ENCODE assay signal across 1 cellular context in the genomic region with DNA sequence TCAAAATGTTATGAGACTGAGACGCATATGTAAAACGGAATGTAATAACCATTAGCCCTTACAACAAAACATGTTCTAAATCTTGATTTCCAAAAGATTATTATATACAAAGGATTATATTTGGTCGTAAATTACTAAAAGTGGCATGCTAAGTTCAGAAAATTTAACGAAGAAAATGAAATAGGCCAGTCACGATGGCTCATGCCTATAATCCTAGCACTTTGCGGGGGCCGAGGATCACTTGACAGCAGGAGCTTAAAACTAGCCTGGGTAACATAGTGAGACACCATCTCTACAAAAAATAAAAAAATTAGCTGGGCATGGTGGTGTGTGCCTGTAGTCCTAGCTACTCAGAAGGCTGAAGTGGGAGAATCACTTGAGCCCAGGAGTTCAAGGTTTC.
TF ChIP-seq lines count a peak whose summit lies in the region.

No MANE protein-coding gene starts in this region.

TF ChIP-seq in IMR-90, 13 proteins besides CTCF, POLR2A, EP300 and RAD21:
- TF ChIP-seq CEBPB (IDR thresholded peaks at IDR 0.05; ENCODE audit: low read depth, low read length) (no peak), FOS (IDR thresholded peaks at IDR 0.05; ENCODE audit: low read depth, low read length) (no peak), RCOR1 (IDR thresholded peaks at IDR 0.05; ENCODE audit: insufficient replicate concordance, low read length) (no peak), NFE2L2 (IDR thresholded peaks at IDR 0.05; ENCODE audit: low read depth, low read length) (no peak), SMC3 (IDR thresholded peaks at IDR 0.05; ENCODE audit: low read depth, low read length) (no peak), RFX5 (IDR thresholded peaks at IDR 0.05; ENCODE audit: low read depth, low read length) (no peak), MAZ (IDR thresholded peaks at IDR 0.05; ENCODE audit: borderline replicate concordance, low read depth, low read length) (no peak), CHD1 (IDR thresholded peaks at IDR 0.05; ENCODE audit: low read depth, low read length) (no peak), MXI1 (IDR thresholded peaks at IDR 0.05; ENCODE audit: borderline replicate concordance, low read depth, low read length) (no peak), MAFK (IDR thresholded peaks at IDR 0.05; ENCODE audit: low read depth, low read length) (no peak), BHLHE40 (IDR thresholded peaks at IDR 0.05; ENCODE audit: low read depth, low read length) (no peak)
- TF ChIP-seq, protein P1, sequence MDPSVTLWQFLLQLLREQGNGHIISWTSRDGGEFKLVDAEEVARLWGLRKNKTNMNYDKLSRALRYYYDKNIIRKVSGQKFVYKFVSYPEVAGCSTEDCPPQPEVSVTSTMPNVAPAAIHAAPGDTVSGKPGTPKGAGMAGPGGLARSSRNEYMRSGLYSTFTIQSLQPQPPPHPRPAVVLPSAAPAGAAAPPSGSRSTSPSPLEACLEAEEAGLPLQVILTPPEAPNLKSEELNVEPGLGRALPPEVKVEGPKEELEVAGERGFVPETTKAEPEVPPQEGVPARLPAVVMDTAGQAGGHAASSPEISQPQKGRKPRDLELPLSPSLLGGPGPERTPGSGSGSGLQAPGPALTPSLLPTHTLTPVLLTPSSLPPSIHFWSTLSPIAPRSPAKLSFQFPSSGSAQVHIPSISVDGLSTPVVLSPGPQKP (IDR thresholded peaks at IDR 0.05; ENCODE audit: borderline replicate concordance, low read depth, low read length), result no peak
- TF ChIP-seq, protein P2, sequence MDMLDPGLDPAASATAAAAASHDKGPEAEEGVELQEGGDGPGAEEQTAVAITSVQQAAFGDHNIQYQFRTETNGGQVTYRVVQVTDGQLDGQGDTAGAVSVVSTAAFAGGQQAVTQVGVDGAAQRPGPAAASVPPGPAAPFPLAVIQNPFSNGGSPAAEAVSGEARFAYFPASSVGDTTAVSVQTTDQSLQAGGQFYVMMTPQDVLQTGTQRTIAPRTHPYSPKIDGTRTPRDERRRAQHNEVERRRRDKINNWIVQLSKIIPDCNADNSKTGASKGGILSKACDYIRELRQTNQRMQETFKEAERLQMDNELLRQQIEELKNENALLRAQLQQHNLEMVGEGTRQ (IDR thresholded peaks at IDR 0.05; ENCODE audit: low read depth, low read length), result no peak
